Comparison of ENCODE assay signal across 8 cellular contexts in the genomic region with DNA sequence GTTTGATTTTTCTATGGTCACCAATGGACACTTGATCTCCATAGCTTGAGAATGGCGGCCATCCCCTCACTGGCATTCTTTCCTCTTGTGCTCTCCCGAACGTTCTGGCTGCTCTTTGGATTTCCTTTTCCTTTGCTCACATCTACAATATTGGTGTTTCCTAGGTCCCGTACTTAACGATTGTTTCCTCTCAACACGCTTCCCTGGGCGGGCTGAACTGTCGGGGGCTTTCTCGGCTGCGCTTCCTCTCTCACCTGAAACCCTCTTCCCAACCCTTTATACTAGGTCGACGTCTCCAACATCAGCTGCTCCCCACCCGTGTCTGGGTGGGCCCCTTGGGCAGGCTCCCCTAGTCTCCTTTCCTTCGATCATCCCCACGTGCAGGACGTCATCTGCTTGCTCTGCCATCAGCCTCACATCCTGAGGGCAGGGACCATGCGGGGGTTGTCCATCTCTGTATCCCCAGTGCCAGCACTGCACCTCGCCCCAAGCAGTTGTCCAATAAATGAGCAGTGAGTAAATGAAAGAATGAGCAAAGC. TPM values are rescaled to one million over a fixed set of nuclear protein-coding genes. Genes with fewer than 3 reads are reported as not detected.
DNase-seq lines count a peak whose midpoint lies in the region; ATAC-seq and TF ChIP-seq lines count a peak whose summit lies in the region.

No MANE protein-coding gene starts in this region.

- CTCF ChIA-PET in CD8-positive, alpha-beta T cell (lab: Charles Lee) = no interaction called here

- H3K27ac ChIP-seq in CD8-positive, alpha-beta T cell (ENCODE audit: low read depth, low read length) = peak overlapping the region; percentile 68
- H3K27ac ChIP-seq in muscle layer of duodenum (ENCODE audit: low read length) = no peak overlapping the region

- H3K27me3 ChIP-seq in CD8-positive, alpha-beta T cell (ENCODE audit: insufficient read depth, low read length) = no peaks in the 10 kb centered on the region
- H3K27me3 ChIP-seq in muscle layer of duodenum (ENCODE audit: low read depth, low read length) = no peaks in the 10 kb centered on the region

- H3K36me3 Mint-ChIP-seq in CD8-positive, alpha-beta T cell = peaks cover 3% of the 10 kb centered on the region

- POLR2A ChIA-PET in CD8-positive, alpha-beta T cell (lab: Charles Lee) = interaction anchor here (0.6 kb wide), 2 partner anchors 14 to 20 kb away, joined by 3 read pairs; no protein-coding TSS in a partner anchor

- no peak for TF ChIP-seq CTCF in CD8-positive, alpha-beta T cell (IDR thresholded peaks at IDR 0.05)
- TF ChIP-seq CTCF in cardiac fibroblast (IDR thresholded peaks at IDR 0.05; ENCODE audit: low read depth, low read length) = no peak

- H3K4me1 Mint-ChIP-seq in CD8-positive, alpha-beta T cell (ENCODE audit: low read depth) = peaks cover 39% of the 10 kb centered on the region

- H3K36me3 ChIP-seq in CD8-positive, alpha-beta T cell (ENCODE audit: insufficient read depth, low read length) = no peaks in the 10 kb centered on the region
- H3K36me3 ChIP-seq in muscle layer of duodenum (ENCODE audit: control insufficient read depth in 1 of 2, insufficient read depth in 2 of 2, low read length in 2 of 2) = no peaks in the 10 kb centered on the region

- peaks cover 3% of the 10 kb centered on the region for H3K27me3 Mint-ChIP-seq in CD8-positive, alpha-beta T cell (ENCODE audit: low read depth)

- intact Hi-C loops in CD8-positive, alpha-beta T cell (cut with DNase I, micrococcal nuclease) = loop anchor here (5.0 to 10.0 kb wide), 3 partner anchors 176 to 1291 kb away; a partner anchor contains a TSS

- peak overlapping the region; percentile 90 for H3K27ac Mint-ChIP-seq in CD8-positive, alpha-beta T cell

- peak overlapping the region; percentile 80 for H3K4me3 ChIP-seq in CD8-positive, alpha-beta T cell (ENCODE audit: low read depth, low read length)
- H3K4me3 ChIP-seq in cardiac fibroblast (replicated peaks in 1 of 2; ENCODE audit: low read depth in 2 of 2, low read length in 2 of 2) = peak overlapping the region; percentile 89 to 90
- peak overlapping the region; percentile 95 to 99 for H3K4me3 ChIP-seq in muscle layer of duodenum (ENCODE audit: low read depth in 1 of 2, low read length in 2 of 2)

- peaks cover 20% of the 10 kb centered on the region for H3K4me1 ChIP-seq in CD8-positive, alpha-beta T cell (ENCODE audit: insufficient read depth, low read length)
- H3K4me1 ChIP-seq in muscle layer of duodenum (ENCODE audit: control insufficient read depth in 1 of 2, insufficient read depth in 2 of 2, low read length in 2 of 2) = peaks cover 0 to 14% of the 10 kb centered on the region in 2 donors

- no peaks in the 10 kb centered on the region for H3K9me3 Mint-ChIP-seq in CD8-positive, alpha-beta T cell

- DNase-seq in CD8-positive, alpha-beta T cell = no peak
- DNase-seq in cardiac fibroblast (ENCODE audit: low read depth in 2 of 2) = no peak
- DNase-seq in Kasumi-1 (lab: John Stamatoyannopoulos, UW) = no peak
- no peak for DNase-seq in RPMI8226

- H3K4me3 Mint-ChIP-seq in CD8-positive, alpha-beta T cell = peak overlapping the region; percentile 95

- no peaks in the 10 kb centered on the region for H3K9me3 ChIP-seq in CD8-positive, alpha-beta T cell (ENCODE audit: low read length)
- no peaks in the 10 kb centered on the region for H3K9me3 ChIP-seq in muscle layer of duodenum (ENCODE audit: control insufficient read depth in 1 of 2, low read length in 2 of 2)

- no peak for ATAC-seq in CD8-positive, alpha-beta T cell
- ATAC-seq in HG03432 (IDR thresholded peaks at IDR 0.05; ENCODE audit: unreplicated experiment) (peak; percentile 22), GM19328 (IDR thresholded peaks at IDR 0.05; ENCODE audit: unreplicated experiment) (no peak), GM18520 (IDR thresholded peaks at IDR 0.05; ENCODE audit: unreplicated experiment) (no peak)

RNA-seq across cellular contexts. Expression of a gene that starts 0.6 kb away (rescaled TPM):
- 10 to 100 TPM; 46.9 to 56.5 TPM for total RNA-seq in CD8-positive, alpha-beta T cell

RNA-seq across cellular contexts. Expression of a gene that starts 34.7 kb away (rescaled TPM):
- under 1 TPM; 0.33 to 1.00 TPM for total RNA-seq in CD8-positive, alpha-beta T cell
